8 cellular contexts compared by ENCODE assay signal in the genomic region with DNA sequence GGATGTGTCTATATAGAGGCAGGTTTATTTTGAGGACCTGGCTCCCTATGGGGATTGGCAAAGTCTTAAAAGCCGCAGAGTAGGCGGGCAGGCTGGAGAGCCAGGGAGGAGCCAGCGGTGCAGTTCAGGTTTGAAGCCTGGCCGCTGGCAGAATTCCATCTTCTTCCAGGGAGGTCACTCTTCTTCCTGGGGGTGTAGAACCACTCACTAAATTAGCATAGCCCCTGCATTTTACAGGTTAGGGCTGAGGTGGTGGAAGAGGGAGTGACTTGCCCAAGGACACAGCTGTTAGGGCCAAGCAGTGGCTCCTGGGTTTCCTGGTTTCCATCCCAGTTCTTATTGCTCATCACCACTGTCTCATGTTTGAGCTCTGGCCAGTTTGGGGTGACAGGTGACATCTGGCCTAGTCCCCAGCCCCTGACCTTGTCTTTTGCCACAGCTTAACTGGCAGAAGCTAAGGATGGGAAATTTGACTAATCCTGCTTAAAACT. TPM values are rescaled to one million over a fixed set of nuclear protein-coding genes. Genes with fewer than 3 reads are reported as not detected.
A peak's percentile ranks its signal among the peaks of the same experiment; 100 is the strongest.
DNase-seq lines count a peak whose midpoint lies in the region; FAIRE-seq and TF ChIP-seq lines count a peak whose summit lies in the region.

No MANE protein-coding gene starts in this region.

- peak overlapping the region; percentile 91 for H3K4me3 Mint-ChIP-seq in HFFc6

- H3K36me3 ChIP-seq in BE2C = no peaks in the 10 kb centered on the region
- no peaks in the 10 kb centered on the region for H3K36me3 ChIP-seq in SJCRH30
- H3K36me3 ChIP-seq in subcutaneous abdominal adipose tissue (ENCODE audit: control insufficient read depth in 5 of 5, insufficient read depth in 5 of 5, low read length in 5 of 5) = peaks cover 0 to 32% (median 28%) of the 10 kb centered on the region in 5 donors

- H3K4me1 ChIP-seq in BE2C (no peaks in the 10 kb centered on the region), SJCRH30 (peaks cover 22% of the 10 kb centered on the region), subcutaneous abdominal adipose tissue (ENCODE audit: control insufficient read depth in 5 of 5, insufficient read depth in 5 of 5, low read length in 5 of 5) (peaks cover 0 to 24% (median 21%) of the 10 kb centered on the region in 5 donors)

- TF ChIP-seq CTCF in BE2C (IDR thresholded peaks at IDR 0.05; ENCODE audit: low read depth, low read length) = no peak
- no peak for TF ChIP-seq CTCF in HFFc6 (IDR thresholded peaks at IDR 0.05)

- DNase-seq in BE2C (no peak), HFFc6 (peak; percentile 16), SJCRH30 (peak; percentile 69 to 75), cerebellar cortex (ENCODE audit: low spot score) (peak; percentile 56), left kidney (ENCODE audit: low read depth, low spot score) (peak; percentile 55), H54 (ENCODE audit: insufficient read length, low spot score) (no peak), foreskin melanocyte (no peak)

- TF ChIP-seq POLR2A in H54 (IDR thresholded peaks at IDR 0.05; ENCODE audit: low read depth, low read length) = no peak

- H3K9ac ChIP-seq in subcutaneous abdominal adipose tissue (ENCODE audit: low read length in 5 of 5) = peak overlapping the region; percentile 57 to 89 (median 73)

- no peak for FAIRE-seq in H54 (lab: Jason Lieb, UNC)

- peaks cover 37% of the 10 kb centered on the region for H3K4me1 Mint-ChIP-seq in HFFc6 (ENCODE audit: low read depth)

- H3K9me3 Mint-ChIP-seq in HFFc6 = no peaks in the 10 kb centered on the region

- peaks cover 2% of the 10 kb centered on the region for H3K27me3 Mint-ChIP-seq in HFFc6 (ENCODE audit: insufficient read depth)

- H3K27ac ChIP-seq in SJCRH30 = no peak overlapping the region
- H3K27ac ChIP-seq in subcutaneous abdominal adipose tissue (ENCODE audit: low read depth, low read length) = peak overlapping the region; percentile 86

- peaks cover 13% of the 10 kb centered on the region for H3K36me3 Mint-ChIP-seq in HFFc6 (ENCODE audit: low read depth)

- H3K4me3 ChIP-seq in BE2C (ENCODE audit: low read depth, low read length) = peak overlapping the region; percentile 67
- H3K4me3 ChIP-seq in SJCRH30 = peak overlapping the region; percentile 85
- H3K4me3 ChIP-seq in subcutaneous abdominal adipose tissue (ENCODE audit: low read depth in 1 of 5, low read length in 5 of 5) = peak overlapping the region; percentile 73 to 93 (median 90)

- H3K27ac Mint-ChIP-seq in HFFc6 = peak overlapping the region; percentile 56

- H3K9me3 ChIP-seq in BE2C (no peaks in the 10 kb centered on the region), SJCRH30 (replicated peaks) (no peaks in the 10 kb centered on the region; the same call in 1 of the 2 replicates), subcutaneous abdominal adipose tissue (ENCODE audit: control insufficient read depth in 5 of 5, low read length in 5 of 5) (no peaks in the 10 kb centered on the region)

- H3K27me3 ChIP-seq in BE2C = no peaks in the 10 kb centered on the region
- no peaks in the 10 kb centered on the region for H3K27me3 ChIP-seq in SJCRH30
- H3K27me3 ChIP-seq in subcutaneous abdominal adipose tissue (ENCODE audit: control insufficient read depth in 5 of 5, insufficient read depth in 4 of 5, low read length in 5 of 5) = no peaks in the 10 kb centered on the region

RNA-seq across cellular contexts. Expression of a gene that starts 1.4 kb away (rescaled TPM):
- 10.0 TPM for polyA plus RNA-seq in BE2C (2012; ENCODE audit: insufficient read depth, insufficient read length, low read depth)
- total RNA-seq in HFFc6 (2021; fragmentation: NEBNext Ultra II Directional; extraction: Animal tissue kit (Norgen Biotek cat#: 25700)) = 100 to 1,000 TPM in 3 of 6 experiments, 10 to 100 TPM in 3; 89.9 to 134 (median 99.1) TPM
- total RNA-seq in SJCRH30 (2014; rRNA removed; shearing (Covaris generic)) = 14.8 and 17.4 TPM in 2 replicates

RNA-seq across cellular contexts. Expression of a gene that starts 26.5 kb away (rescaled TPM):
- polyA plus RNA-seq in BE2C (2012; ENCODE audit: insufficient read depth, insufficient read length, low read depth) = 236 TPM
- total RNA-seq in HFFc6 (2021; fragmentation: NEBNext Ultra II Directional; extraction: Animal tissue kit (Norgen Biotek cat#: 25700)) = 100 to 1,000 TPM; 266 to 291 (median 281) TPM
- total RNA-seq in SJCRH30 (2014; rRNA removed; shearing (Covaris generic)) = 267 and 269 TPM in 2 replicates

RNA-seq across cellular contexts. Expression of a gene that starts 45.7 kb away (rescaled TPM):
- not detected for polyA plus RNA-seq in BE2C (2012; ENCODE audit: insufficient read depth, insufficient read length, low read depth)
- 10 to 100 TPM in 4 of 6 experiments, 1 to 10 TPM in 2; 6.7 to 15.4 (median 13.3) TPM for total RNA-seq in HFFc6 (2021; fragmentation: NEBNext Ultra II Directional; extraction: Animal tissue kit (Norgen Biotek cat#: 25700))
- not detected in 2 replicates for total RNA-seq in SJCRH30 (2014; rRNA removed; shearing (Covaris generic))

Comparison
In these comparisons a context has a peak if more than half of its experiments do, and no peak if none do; other contexts are left out.
1. DNase-seq: peak in HFFc6 (single experiment), SJCRH30 (2 of 2), cerebellar cortex (single experiment) and left kidney (single experiment); none in BE2C (single experiment), H54 (single experiment) and foreskin melanocyte (single experiment).
2. Peak in every context shown above with its lines, with median percentiles within 50 percentile points of each other: H3K4me3 ChIP-seq.